Comparison of ENCODE assay signal across 12 cellular contexts in the genomic region with DNA sequence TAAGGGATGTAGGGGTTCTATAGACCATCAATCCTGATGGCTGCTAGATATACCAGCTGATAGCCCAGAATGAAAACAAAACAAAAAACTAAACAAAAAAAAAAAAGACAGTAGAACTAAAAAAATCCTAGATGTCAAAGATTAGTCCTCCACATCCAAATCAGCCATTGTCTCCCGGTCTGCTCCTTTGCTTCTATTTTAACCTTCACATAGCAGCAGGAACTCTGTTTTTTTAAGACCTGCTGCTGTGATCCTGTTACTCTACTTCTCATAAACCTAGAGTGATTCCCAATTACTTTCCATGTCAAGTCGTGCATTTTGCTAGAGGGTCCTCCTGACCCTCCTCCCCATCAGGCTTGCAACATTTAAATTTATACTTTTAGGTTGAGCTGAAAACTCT. TPM values are rescaled to one million over a fixed set of nuclear protein-coding genes. Genes with fewer than 3 reads are reported as not detected.
DNase-seq lines count a peak whose midpoint lies in the region; ATAC-seq and TF ChIP-seq lines count a peak whose summit lies in the region.
"Had no signal": no experiment of that assay in that cellular context is flagged by ENCODE, and none has a peak within 500 bp of the region (broad histone marks: within the 10 kb centered on the region; RNA-seq: fewer than 3 reads in every experiment).

No MANE protein-coding gene starts in this region.

- H3K27me3 ChIP-seq in GM23248 (replicated peaks; ENCODE audit: insufficient read depth) (no peaks in the 10 kb centered on the region), gastroesophageal sphincter (no peaks in the 10 kb centered on the region), smooth muscle cell (ENCODE audit: low read depth) (no peaks in the 10 kb centered on the region)

- DNase-seq in GM23248, result no peak
- DNase-seq in smooth muscle cell (lab: John Stamatoyannopoulos, UW; ENCODE audit: unreplicated experiment), result no peak
- DNase-seq in NCI-H2171 (lab: John Stamatoyannopoulos, UW), result no peak
- DNase-seq in DMS79 treated with DMSO at 0.1 percent for 48 hours (lab: John Stamatoyannopoulos, UW), result no peak
- DNase-seq: DND-41, islet precursor cell, NCI-H774, T1000 had no signal

- no peaks in the 10 kb centered on the region for H4K20me1 ChIP-seq in GM23248 (ENCODE audit: insufficient read depth)
- no peaks in the 10 kb centered on the region for H4K20me1 ChIP-seq in smooth muscle cell (ENCODE audit: low read depth)

- H2AFZ ChIP-seq in GM23248, result peak overlapping the region; percentile 77
- H2AFZ ChIP-seq in smooth muscle cell (ENCODE audit: low read depth), result no peak overlapping the region

- 52% methylated on average over 2 of the region's 2 CpGs for WGBS in GM23248 (ENCODE audit: low coverage in 1 of 2, low lambda C conversion rate in 2 of 2, missing lambda C conversion rate in 2 of 2), 2 experiments
- WGBS in gastroesophageal sphincter (ENCODE audit: low coverage in 1 of 2), 2 donors, result 32 to 44% methylated on average over 2 of the region's 2 CpGs
- WGBS in smooth muscle cell (ENCODE audit: low lambda C conversion rate), result 83% methylated on average over 2 of the region's 2 CpGs

- no peaks in the 10 kb centered on the region for H3K9me2 ChIP-seq in GM23248 (ENCODE audit: insufficient read depth)

- no peak for TF ChIP-seq EP300 in gastroesophageal sphincter (IDR thresholded peaks at IDR 0.05)

- H3K36me3 ChIP-seq in GM23248 (ENCODE audit: low read depth) (peaks cover 7% of the 10 kb centered on the region; the same call in 1 of the 2 replicates), gastroesophageal sphincter (peaks cover 0 to 4% of the 10 kb centered on the region in 2 donors), smooth muscle cell (ENCODE audit: low read depth) (no peaks in the 10 kb centered on the region)

- H3K27ac ChIP-seq in GM23248 (peak overlapping the region; percentile 98), VCaP (peak overlapping the region; percentile 87; the same call in 1 of the 2 replicates), gastroesophageal sphincter (peak overlapping the region; percentile 59 to 92 (median 89)), smooth muscle cell (ENCODE audit: low read depth) (peak overlapping the region; percentile 96)

- peaks cover 48% of the 10 kb centered on the region for H3K4me1 ChIP-seq in GM23248 (ENCODE audit: insufficient read depth)
- H3K4me1 ChIP-seq in gastroesophageal sphincter, result peaks cover 17 to 62% (median 29%) of the 10 kb centered on the region in 3 donors
- H3K4me1 ChIP-seq in smooth muscle cell (ENCODE audit: low read depth), result peaks cover 32% of the 10 kb centered on the region

- H3K9me3 ChIP-seq in GM23248 (ENCODE audit: low read depth) (no peaks in the 10 kb centered on the region), gastroesophageal sphincter (no peaks in the 10 kb centered on the region), smooth muscle cell (replicated peaks; ENCODE audit: low read depth) (no peaks in the 10 kb centered on the region)

- no peak for ATAC-seq in gastroesophageal sphincter
- ATAC-seq in GM18909 (IDR thresholded peaks at IDR 0.05; ENCODE audit: poor library complexity, unreplicated experiment), result no peak
- ATAC-seq: sciatic nerve had no signal

- H3K79me2 ChIP-seq in GM23248 (ENCODE audit: insufficient read depth), result peaks cover 82% of the 10 kb centered on the region
- H3K79me2 ChIP-seq in smooth muscle cell (ENCODE audit: low read depth), result peaks cover 63% of the 10 kb centered on the region

- TF ChIP-seq CTCF in VCaP (conservative IDR thresholded peaks at IDR 0.05), result no peak
- TF ChIP-seq CTCF in gastroesophageal sphincter (IDR thresholded peaks at IDR 0.05), result no peak
- no peak for TF ChIP-seq CTCF in smooth muscle cell (IDR thresholded peaks at IDR 0.05; ENCODE audit: borderline replicate concordance, insufficient read depth, poor library complexity, severe bottlenecking)

- H3K4me3 ChIP-seq in GM23248, result peak overlapping the region; percentile 100
- H3K4me3 ChIP-seq in gastroesophageal sphincter, result no peak overlapping the region
- no peak overlapping the region for H3K4me3 ChIP-seq in smooth muscle cell

- H3K9ac ChIP-seq in GM23248 (peak overlapping the region; percentile 96), smooth muscle cell (ENCODE audit: low read depth) (no peak overlapping the region)

- TF ChIP-seq POLR2A in gastroesophageal sphincter (IDR thresholded peaks at IDR 0.05), result no peak

- H3K4me2 ChIP-seq in GM23248 (ENCODE audit: unreplicated experiment) (peak overlapping the region; percentile 99), smooth muscle cell (no peak overlapping the region)

- H3F3A ChIP-seq in GM23248 (ENCODE audit: insufficient read depth), result peaks cover 24% of the 10 kb centered on the region
- H3F3A ChIP-seq in smooth muscle cell (ENCODE audit: low read depth), result no peaks in the 10 kb centered on the region

- in situ Hi-C loops in GM23248 (cut with MboI), result no loop called here

RNA-seq across cellular contexts. Expression of gene IFT122, which starts 2.5 kb away (rescaled TPM):
- 16.3 and 25.4 TPM in 2 replicates for total RNA-seq in GM23248 (2014; rRNA removed; shearing (Covaris generic))
- polyA plus RNA-seq in GM23248 (2016; fragmentation: Nextera tagmentation; extraction: Ambion mirVana), result 13.5 and 16.1 TPM in 2 replicates
- 10 to 100 TPM; 18.1 to 38.3 (median 26.8) TPM for total RNA-seq in gastroesophageal sphincter
- total RNA-seq in smooth muscle cell, result 17.3 and 17.4 TPM in 2 replicates
- polyA plus RNA-seq in smooth muscle cell, result 13.2 and 13.4 TPM in 2 replicates

RNA-seq across cellular contexts. Expression of gene MBD4, which starts 2.7 kb away (rescaled TPM):
- total RNA-seq in GM23248 (2014; rRNA removed; shearing (Covaris generic)), result 27.2 and 49.8 TPM in 2 replicates
- polyA plus RNA-seq in GM23248 (2016; fragmentation: Nextera tagmentation; extraction: Ambion mirVana) (36.2 and 36.8 TPM in 2 replicates), smooth muscle cell (26.5 and 26.8 TPM in 2 replicates)
- total RNA-seq in gastroesophageal sphincter (10 to 100 TPM; 11.4 to 38.6 (median 18.8) TPM), smooth muscle cell (23.1 and 28.9 TPM in 2 replicates)

RNA-seq across cellular contexts. Expression of gene EFCAB12, which starts 14.1 kb away (rescaled TPM):
- total RNA-seq in GM23248 (2014; rRNA removed; shearing (Covaris generic)), result not detected in 2 replicates
- polyA plus RNA-seq in GM23248 (2016; fragmentation: Nextera tagmentation; extraction: Ambion mirVana) (not detected in 2 replicates), smooth muscle cell (0.90 TPM in 1 of 2 replicates, not detected in the other)
- total RNA-seq in gastroesophageal sphincter (under 1 TPM in 2 of 4 donors, not detected in 2; 0.08 to 0.47 TPM), smooth muscle cell (0.09 and 0.76 TPM in 2 replicates)
